In genomic region chr1:59710920-59711319, GRCh38 we compare ENCODE assay signal across 3 cellular contexts.
DNase-seq lines count a peak whose midpoint lies in the region; ATAC-seq, FAIRE-seq and TF ChIP-seq lines count a peak whose summit lies in the region.
"Not testable (repeated sequence)": the region's sequence is repeated elsewhere in the genome, so short reads cannot be mapped to it uniquely, and the experiment has no call there.

No MANE protein-coding gene starts in this region.

- DNase-seq in activated CD4-positive, alpha-beta T cell treated with anti-CD3 and anti-CD28 coated beads, Interleukin-2, amount 10 ng/mL, durations not matched to agents 24 days and 14 days, result peak; percentile 34
- not testable (repeated sequence) for DNase-seq in K562 (ENCODE audit: extremely low read depth in 1 of 4, low spot score in 3 of 4)

- H3K4me1 ChIP-seq in HEK293 (ENCODE audit: control insufficient read depth, insufficient read depth, low read length); K562 (replicated peaks in 1 of 2; ENCODE audit: control insufficient read depth in 2 of 2, insufficient read depth in 2 of 2, low read length in 2 of 2): not testable (repeated sequence)

- not testable (repeated sequence) for FAIRE-seq in K562 (lab: Jason Lieb, UNC)

- not testable (repeated sequence) for H3K27ac Mint-ChIP-seq in activated CD4-positive, alpha-beta T cell treated with anti-CD3 and anti-CD28 coated beads, Interleukin-2, amount 10 ng/mL, durations not matched to agents 24 days and 14 days

- not testable (repeated sequence) for H3K4me2 ChIP-seq in K562 (ENCODE audit: insufficient read depth, low read length)

- intact Hi-C loops in activated CD4-positive, alpha-beta T cell treated with anti-CD3 and anti-CD28 coated beads, Interleukin-2, amount 10 ng/mL, durations not matched to agents 24 days and 14 days (cut with micrococcal nuclease); K562 (cut with micrococcal nuclease): not testable (repeated sequence)

- WGBS in K562 (ENCODE audit: insufficient coverage, low coverage, missing lambda C conversion rate), result 0% methylated on average over 1 of the region's 2 CpGs

- not testable (repeated sequence) for H3K4me3 Mint-ChIP-seq in activated CD4-positive, alpha-beta T cell treated with anti-CD3 and anti-CD28 coated beads, Interleukin-2, amount 10 ng/mL, durations not matched to agents 24 days and 14 days

- H3K4me1 Mint-ChIP-seq in activated CD4-positive, alpha-beta T cell treated with anti-CD3 and anti-CD28 coated beads, Interleukin-2, amount 10 ng/mL, durations not matched to agents 24 days and 14 days, result not testable (repeated sequence)

- not testable (repeated sequence) for TF ChIP-seq RAD21 in K562 (CRISPR knock-in tag; conservative IDR thresholded peaks at IDR 0.05 in 1 of 2, IDR thresholded peaks at IDR 0.05 in 1 of 2)

- not testable (repeated sequence) for H3K36me3 Mint-ChIP-seq in activated CD4-positive, alpha-beta T cell treated with anti-CD3 and anti-CD28 coated beads, Interleukin-2, amount 10 ng/mL, durations not matched to agents 24 days and 14 days (ENCODE audit: low read depth)

- H2AFZ ChIP-seq in K562 (ENCODE audit: low read depth, low read length), result not testable (repeated sequence)

- not testable (repeated sequence) for H3K9ac ChIP-seq in K562 (ENCODE audit: insufficient read depth in 1 of 2, low read depth in 2 of 2, low read length in 2 of 2)

- H3K79me2 ChIP-seq in K562 (ENCODE audit: control insufficient read depth, insufficient read depth, low read length), result not testable (repeated sequence)

- not testable (repeated sequence) for H3K27me3 ChIP-seq in K562 (ENCODE audit: control insufficient read depth in 2 of 2, insufficient read depth in 2 of 2, low read length in 2 of 2)

- H3K4me3 ChIP-seq in HEK293 (ENCODE audit: low read depth, low read length); K562: not testable (repeated sequence)

- ATAC-seq in K562, result not testable (repeated sequence)

- TF ChIP-seq POLR2A in K562 (conservative IDR thresholded peaks at IDR 0.05), result not testable (repeated sequence)

- not testable (repeated sequence) for BruUV-seq in K562 (replicated peaks; lab: Mats Ljungman, UMichigan)

- POLR2A ChIA-PET in HEK293 (lab: Yijun Ruan, JAX); K562 (lab: Yijun Ruan, JAX): not testable (repeated sequence)

- H4K20me1 ChIP-seq in K562 (replicated peaks; ENCODE audit: control insufficient read depth, insufficient read depth, low read length), result not testable (repeated sequence)

- not testable (repeated sequence) for H3K27me3 Mint-ChIP-seq in activated CD4-positive, alpha-beta T cell treated with anti-CD3 and anti-CD28 coated beads, Interleukin-2, amount 10 ng/mL, durations not matched to agents 24 days and 14 days

- H3K36me3 ChIP-seq in HEK293 (ENCODE audit: control insufficient read depth in 2 of 2, insufficient read depth in 1 of 2, low read length in 2 of 2); K562 (ENCODE audit: control insufficient read depth, insufficient read depth, low read length): not testable (repeated sequence)

- not testable (repeated sequence) for H3K9me1 ChIP-seq in K562 (ENCODE audit: control insufficient read depth, insufficient read depth, low read length)

- not testable (repeated sequence) for TF ChIP-seq EP300 in K562 (IDR thresholded peaks at IDR 0.05; ENCODE audit: low read length)

- CTCF ChIA-PET in HEK293 (lab: Yijun Ruan, JAX); K562 (lab: Yijun Ruan, JAX; ENCODE audit: low intra/inter-chr PET ratio): not testable (repeated sequence)

- not testable (repeated sequence) for TF ChIP-seq CTCF in HEK293 (tag by site-specific recombination; IDR thresholded peaks at IDR 0.05); K562 (IDR thresholded peaks at IDR 0.05 in 2 of 3, conservative IDR thresholded peaks at IDR 0.05 in 1 of 3; ENCODE audit: insufficient read depth in 2 of 3, low read depth in 1 of 3, low read length in 3 of 3)

- not testable (repeated sequence) for H3K9me3 ChIP-seq in HEK293 (ENCODE audit: control insufficient read depth, insufficient read depth, low read depth, low read length); K562 (replicated peaks; ENCODE audit: control insufficient read depth, insufficient read depth, low read depth, low read length)

- in situ Hi-C loops in K562 (cut with MboI), result not testable (repeated sequence)

- H3K27ac ChIP-seq in HEK293 (ENCODE audit: extremely low read depth, low read depth, low read length); K562 (ENCODE audit: extremely low read depth, low read depth, low read length): not testable (repeated sequence)

- peaks cover 17% of the 10 kb centered on the region for H3K9me3 Mint-ChIP-seq in activated CD4-positive, alpha-beta T cell treated with anti-CD3 and anti-CD28 coated beads, Interleukin-2, amount 10 ng/mL, durations not matched to agents 24 days and 14 days

TF ChIP-seq in HEK293, 187 proteins besides CTCF, POLR2A, EP300 and RAD21:
- peak; percentile 84 for TF ChIP-seq ZNF146 (tag by site-specific recombination; IDR thresholded peaks at IDR 0.05)

TF ChIP-seq in K562, 482 proteins besides CTCF, POLR2A, EP300 and RAD21:
- TF ChIP-seq ZNF146 (CRISPR knock-in tag; IDR thresholded peaks at IDR 0.05; ENCODE audit: unreplicated experiment), result peak; percentile 54
